Comparison of ENCODE assay signal across 8 cellular contexts in genomic region chr12:17206553-17206952, GRCh38.
"Had no signal": no experiment of that assay in that cellular context is flagged by ENCODE, and none has a peak within 500 bp of the region (broad histone marks: within the 10 kb centered on the region; RNA-seq: fewer than 3 reads in every experiment).

No MANE protein-coding gene starts in this region.

- H3K27ac ChIP-seq: GM23248, HL-60 had no signal

- H3K4me3 ChIP-seq: GM23248, K562 had no signal

- H2AFZ ChIP-seq: GM23248 had no signal

- H3K4me3 Mint-ChIP-seq: H9, HFFc6 had no signal

- DNase-seq: GM23248, H9, HFFc6, IMR-90, KG1 had no signal

- ATAC-seq: HCT116, K562 had no signal

- H3K27ac Mint-ChIP-seq: H9, HFFc6 had no signal
